9 cellular contexts compared by ENCODE assay signal in genomic region chr6:139030539-139030938, GRCh38. TPM values are rescaled to one million over a fixed set of nuclear protein-coding genes. Genes with fewer than 3 reads are reported as not detected.
DNase-seq lines count a peak whose midpoint lies in the region; ATAC-seq, FAIRE-seq and TF ChIP-seq lines count a peak whose summit lies in the region.
"Had no signal": no experiment of that assay in that cellular context is flagged by ENCODE, and none has a peak within 500 bp of the region (broad histone marks: within the 10 kb centered on the region; RNA-seq: fewer than 3 reads in every experiment).

No MANE protein-coding gene starts in this region.

- FAIRE-seq in HTR-8/SVneo (lab: Jason Lieb, UNC): no peak
- FAIRE-seq: bronchial epithelial cell had no signal

- no peaks in the 10 kb centered on the region for H3K9me3 ChIP-seq in transverse colon

- H3K27me3 Mint-ChIP-seq in activated B cell treated with CpG ODN at 0.5 μM for 24 hours: no peaks in the 10 kb centered on the region

- H3K36me3 Mint-ChIP-seq in activated B cell treated with CpG ODN at 0.5 μM for 24 hours (ENCODE audit: low read depth): peaks cover 23% of the 10 kb centered on the region

- 54 to 57% methylated on average over 7 of the region's 7 CpGs for WGBS in transverse colon (ENCODE audit: low coverage in 1 of 2), 2 donors

- no peaks in the 10 kb centered on the region for H3K9me3 Mint-ChIP-seq in activated B cell treated with CpG ODN at 0.5 μM for 24 hours

- no peak overlapping the region for H3K27ac Mint-ChIP-seq in activated B cell treated with CpG ODN at 0.5 μM for 24 hours

- TF ChIP-seq POLR2A in transverse colon (IDR thresholded peaks at IDR 0.05): no peak

- POLR2A ChIA-PET in activated B cell treated with CpG ODN at 0.5 μM for 24 hours (lab: Charles Lee): interaction anchor here (0.5 to 4.9 kb wide), 13 partner anchors 14 to 1075 kb away, joined by 3 to 43 read pairs (median 4); partner anchors contain the start of genes CCDC28A, CITED2, HECA and REPS1

- DNase-seq in GDM1 (lab: John Stamatoyannopoulos, UW): peak; percentile 17
- no peak for DNase-seq in activated B cell treated with CpG ODN at 0.5 μM for 24 hours
- DNase-seq in transverse colon: peak; percentile 27
- DNase-seq in HTR-8/SVneo (ENCODE audit: insufficient read length, low spot score): no peak
- no peak for DNase-seq in COR-L47 (lab: John Stamatoyannopoulos, UW)
- DNase-seq in activated CD4-positive, alpha-beta T cell treated with anti-CD3 and anti-CD28 coated beads for 4 hours: no peak

- H3K4me1 Mint-ChIP-seq in activated B cell treated with CpG ODN at 0.5 μM for 24 hours: peaks cover 13% of the 10 kb centered on the region

- no peaks in the 10 kb centered on the region for H3K27me3 ChIP-seq in transverse colon

- no peak overlapping the region for H3K4me3 Mint-ChIP-seq in activated B cell treated with CpG ODN at 0.5 μM for 24 hours

- TF ChIP-seq CTCF in activated B cell treated with CpG ODN at 0.5 μM for 24 hours (IDR thresholded peaks at IDR 0.05) (no peak), transverse colon (IDR thresholded peaks at IDR 0.05) (no peak)

- H3K4me1 ChIP-seq in transverse colon: peaks cover 0 to 28% (median 8%) of the 10 kb centered on the region in 4 donors

- CTCF ChIA-PET in activated B cell treated with CpG ODN at 0.5 μM for 24 hours (lab: Charles Lee): interaction anchor here (1.9 kb wide), 1 partner anchor 42 kb away, joined by 5 read pairs; the partner anchor contains the start of gene REPS1

- peak overlapping the region in 3 of 4 donors; percentile 89 to 93 (median 91) for H3K27ac ChIP-seq in transverse colon

- in situ Hi-C loops in transverse colon (cut with MboI; ENCODE audit: low pct_ligation_motif_present in 1 of 4, low pct_unique_long_range_greater_than_20kb in 1 of 4, low sequenced_read_pairs in 3 of 4): no loop called here

- H3K36me3 ChIP-seq in transverse colon: peaks cover 0 to 5% (median 0%) of the 10 kb centered on the region in 4 donors

- TF ChIP-seq EP300 in transverse colon (IDR thresholded peaks at IDR 0.05; ENCODE audit: low read depth): no peak

- intact Hi-C loops in activated B cell treated with CpG ODN at 0.5 μM for 24 hours (cut with micrococcal nuclease) (loop anchor here (1.0 to 2.0 kb wide), 3 partner anchors 94 to 214 kb away; no protein-coding TSS in a partner anchor), transverse colon (cut with DNase I; ENCODE audit: low total_unique reads) (no loop called here)

- ATAC-seq in GM19438 (IDR thresholded peaks at IDR 0.05; ENCODE audit: low read depth, unreplicated experiment) (peak; percentile 33), HG03432 (IDR thresholded peaks at IDR 0.05; ENCODE audit: unreplicated experiment) (peak; percentile 49), activated B cell treated with CpG ODN at 0.5 μM for 24 hours (ENCODE audit: low read depth) (peak; percentile 52)

- H3K4me3 ChIP-seq in transverse colon: peak overlapping the region in 1 of 4 donors; percentile 94

RNA-seq across cellular contexts. Expression of gene ABRACL, which starts 2.0 kb away (rescaled TPM):
- total RNA-seq in activated B cell treated with CpG ODN at 0.5 μM for 24 hours (63.5 and 63.8 TPM in 2 replicates), transverse colon (10 to 100 TPM in 3 of 4 donors, not detected in 1; 26.2 to 73.5 (median 60.2) TPM)

RNA-seq across cellular contexts. Expression of gene REPS1, which starts 42.5 kb away (rescaled TPM):
- total RNA-seq in activated B cell treated with CpG ODN at 0.5 μM for 24 hours (44.8 and 58.8 TPM in 2 replicates), transverse colon (10 to 100 TPM; 33.5 to 74.4 (median 48.6) TPM)

Comparison
In these comparisons a context has a peak if more than half of its experiments do, and no peak if none do; other contexts are left out.
1. DNase-seq: peak in GDM1 (single experiment) and transverse colon (single experiment); none in activated B cell treated with CpG ODN at 0.5 μM for 24 hours (single experiment), HTR-8/SVneo (single experiment), COR-L47 (single experiment) and activated CD4-positive, alpha-beta T cell treated with anti-CD3 and anti-CD28 coated beads for 4 hours (0 of 2).
2. Peak in every context shown above with its lines, with median percentiles within 50 percentile points of each other: ATAC-seq.